Comparison of ENCODE assay signal across 1 cellular context in the genomic region with DNA sequence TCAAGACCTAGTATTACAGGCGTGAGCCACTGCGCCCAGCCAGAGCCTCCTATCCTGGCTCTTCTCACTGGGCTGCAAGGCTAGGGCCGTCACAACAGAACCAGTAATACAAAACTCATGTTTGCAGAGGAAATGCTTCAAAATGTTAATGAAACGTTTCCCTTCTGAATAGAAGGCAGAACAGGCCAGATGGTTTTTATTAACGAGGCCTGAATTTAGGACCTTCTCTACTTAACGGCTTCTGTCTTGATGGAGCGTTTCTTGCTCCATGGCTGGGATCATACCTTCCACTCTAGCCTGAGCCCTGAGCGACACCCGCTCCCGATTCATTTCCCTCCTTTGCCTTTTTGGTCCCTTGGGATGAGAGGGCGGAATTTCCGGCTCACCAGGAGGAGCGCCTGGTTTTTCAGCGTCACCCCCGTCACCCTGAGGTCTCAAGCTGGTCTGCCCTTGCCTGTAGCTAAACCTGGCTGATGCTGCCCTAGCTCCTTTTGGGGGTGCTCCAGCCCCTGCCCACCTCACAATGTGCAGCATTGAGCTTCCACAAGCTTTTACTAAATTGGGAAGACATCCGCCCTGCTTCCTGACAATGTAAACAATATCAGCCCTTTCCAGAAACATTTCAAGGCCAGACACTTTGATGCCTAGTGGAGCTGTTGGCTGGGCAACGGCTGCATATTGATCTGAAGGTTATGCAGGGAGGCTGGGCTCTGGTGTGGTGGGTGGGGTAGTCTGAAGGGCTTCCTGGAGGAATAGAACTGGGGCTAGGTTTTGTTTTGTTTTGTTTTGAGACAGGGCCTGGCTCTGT.
TF ChIP-seq lines count a peak whose summit lies in the region.

No MANE protein-coding gene starts in this region.

TF ChIP-seq in HepG2, 621 proteins besides CTCF, POLR2A, EP300 and RAD21 (continued from another document and continues in another):
- TF ChIP-seq, protein P1, sequence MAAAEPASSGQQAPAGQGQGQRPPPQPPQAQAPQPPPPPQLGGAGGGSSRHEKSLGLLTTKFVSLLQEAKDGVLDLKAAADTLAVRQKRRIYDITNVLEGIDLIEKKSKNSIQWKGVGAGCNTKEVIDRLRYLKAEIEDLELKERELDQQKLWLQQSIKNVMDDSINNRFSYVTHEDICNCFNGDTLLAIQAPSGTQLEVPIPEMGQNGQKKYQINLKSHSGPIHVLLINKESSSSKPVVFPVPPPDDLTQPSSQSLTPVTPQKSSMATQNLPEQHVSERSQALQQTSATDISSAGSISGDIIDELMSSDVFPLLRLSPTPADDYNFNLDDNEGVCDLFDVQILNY (CRISPR knock-in tag; conservative IDR thresholded peaks at IDR 0.05): no peak
- TF ChIP-seq ZNF3 (CRISPR knock-in tag; IDR thresholded peaks at IDR 0.05) (no peak), ZC3H13 (CRISPR knock-in tag; IDR thresholded peaks at IDR 0.05) (no peak), HIC2 (CRISPR knock-in tag; IDR thresholded peaks at IDR 0.05; ENCODE audit: low read depth) (no peak), SMAD3 (CRISPR knock-in tag; IDR thresholded peaks at IDR 0.05) (peak; percentile 47; the same call in 1 of the 2 replicates), ADNP (CRISPR knock-in tag; IDR thresholded peaks at IDR 0.05) (no peak), ZNF512 (CRISPR knock-in tag; IDR thresholded peaks at IDR 0.05) (no peak), ZNF589 (CRISPR knock-in tag; conservative IDR thresholded peaks at IDR 0.05) (no peak), ZNF777 (CRISPR knock-in tag; IDR thresholded peaks at IDR 0.05) (no peak), MBD4 (IDR thresholded peaks at IDR 0.05; ENCODE audit: borderline replicate concordance, low read length) (no peak), ETV5 (CRISPR knock-in tag; IDR thresholded peaks at IDR 0.05; ENCODE audit: borderline replicate concordance) (peak; percentile 98), ZNF75D (CRISPR knock-in tag; IDR thresholded peaks at IDR 0.05; ENCODE audit: borderline replicate concordance) (no peak), ZBTB3 (CRISPR knock-in tag; IDR thresholded peaks at IDR 0.05; ENCODE audit: borderline replicate concordance, low read depth) (peak; percentile 64; the same call in 1 of the 2 replicates), ZKSCAN1 (IDR thresholded peaks at IDR 0.05; ENCODE audit: low read length) (no peak), YEATS4 (CRISPR knock-in tag; IDR thresholded peaks at IDR 0.05; ENCODE audit: borderline replicate concordance) (0 out of 2 replicates have a peak, but pooled peaks have one; percentile 23), TEAD2 (CRISPR knock-in tag; IDR thresholded peaks at IDR 0.05) (no peak), KLF16 (CRISPR knock-in tag; IDR thresholded peaks at IDR 0.05) (no peak; a peak in 1 of 4 replicates), CEBPB (IDR thresholded peaks at IDR 0.05; ENCODE audit: borderline replicate concordance, low read depth, low read length) (no peak), ZNF720 (CRISPR knock-in tag; IDR thresholded peaks at IDR 0.05) (no peak), SALL2 (CRISPR knock-in tag; IDR thresholded peaks at IDR 0.05) (no peak; the same call in 1 of the 2 replicates), ZNF790 (CRISPR knock-in tag; IDR thresholded peaks at IDR 0.05; ENCODE audit: borderline replicate concordance) (no peak), ARID5B (CRISPR knock-in tag; IDR thresholded peaks at IDR 0.05) (peak; percentile 95), JUND (CRISPR knock-in tag; IDR thresholded peaks at IDR 0.05) (no peak), ZNF564 (CRISPR knock-in tag; IDR thresholded peaks at IDR 0.05) (no peak), KDM5A (IDR thresholded peaks at IDR 0.05; ENCODE audit: borderline replicate concordance, low read length) (no peak), ZNF576 (CRISPR knock-in tag; IDR thresholded peaks at IDR 0.05) (no peak), HCFC1 (IDR thresholded peaks at IDR 0.05; ENCODE audit: low read depth, low read length) (no peak), EHMT2 (IDR thresholded peaks at IDR 0.05; ENCODE audit: borderline replicate concordance, low read depth, low read length) (no peak), EEA1 (CRISPR knock-in tag; IDR thresholded peaks at IDR 0.05; ENCODE audit: borderline replicate concordance) (no peak), NCOA1 (CRISPR knock-in tag; IDR thresholded peaks at IDR 0.05) (no peak), NFE2L1 (CRISPR knock-in tag; IDR thresholded peaks at IDR 0.05; ENCODE audit: borderline replicate concordance) (no peak), SOX6 (IDR thresholded peaks at IDR 0.05) (no peak), SOX6 (CRISPR knock-in tag; IDR thresholded peaks at IDR 0.05) (peak; percentile 92), SIN3A (IDR thresholded peaks at IDR 0.05; ENCODE audit: borderline replicate concordance, low read depth, low read length) (0 out of 2 replicates have a peak, but pooled peaks have one; percentile 19), MAZ (IDR thresholded peaks at IDR 0.05; ENCODE audit: borderline replicate concordance, low read depth, low read length) (no peak), MAZ (CRISPR knock-in tag; IDR thresholded peaks at IDR 0.05; ENCODE audit: low read depth) (peak; percentile 68; the same call in 1 of the 2 replicates), ZBTB10 (CRISPR knock-in tag; IDR thresholded peaks at IDR 0.05; ENCODE audit: borderline replicate concordance) (peak; percentile 81; the same call in 1 of the 2 replicates), E2F1 (CRISPR knock-in tag; IDR thresholded peaks at IDR 0.05) (no peak), MBNL3 (CRISPR knock-in tag; conservative IDR thresholded peaks at IDR 0.05) (no peak), SAP130 (CRISPR knock-in tag; IDR thresholded peaks at IDR 0.05; ENCODE audit: low read depth) (peak; percentile 90), ZMYM2 (CRISPR knock-in tag; IDR thresholded peaks at IDR 0.05) (0 out of 2 replicates have a peak, but pooled peaks have one; percentile 31), RNF2 (conservative IDR thresholded peaks at IDR 0.05; ENCODE audit: low read depth) (no peak), TRIM24 (CRISPR knock-in tag; IDR thresholded peaks at IDR 0.05) (no peak), ZFP36L2 (CRISPR knock-in tag; IDR thresholded peaks at IDR 0.05) (no peak), ATRX (CRISPR knock-in tag; IDR thresholded peaks at IDR 0.05; ENCODE audit: borderline replicate concordance) (no peak), PHF21A (CRISPR knock-in tag; IDR thresholded peaks at IDR 0.05) (peak; percentile 86)
- TF ChIP-seq, protein P2, sequence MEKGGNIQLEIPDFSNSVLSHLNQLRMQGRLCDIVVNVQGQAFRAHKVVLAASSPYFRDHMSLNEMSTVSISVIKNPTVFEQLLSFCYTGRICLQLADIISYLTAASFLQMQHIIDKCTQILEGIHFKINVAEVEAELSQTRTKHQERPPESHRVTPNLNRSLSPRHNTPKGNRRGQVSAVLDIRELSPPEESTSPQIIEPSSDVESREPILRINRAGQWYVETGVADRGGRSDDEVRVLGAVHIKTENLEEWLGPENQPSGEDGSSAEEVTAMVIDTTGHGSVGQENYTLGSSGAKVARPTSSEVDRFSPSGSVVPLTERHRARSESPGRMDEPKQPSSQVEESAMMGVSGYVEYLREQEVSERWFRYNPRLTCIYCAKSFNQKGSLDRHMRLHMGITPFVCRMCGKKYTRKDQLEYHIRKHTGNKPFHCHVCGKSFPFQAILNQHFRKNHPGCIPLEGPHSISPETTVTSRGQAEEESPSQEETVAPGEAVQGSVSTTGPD (CRISPR knock-in tag; IDR thresholded peaks at IDR 0.05): no peak
- TF ChIP-seq, protein P3, sequence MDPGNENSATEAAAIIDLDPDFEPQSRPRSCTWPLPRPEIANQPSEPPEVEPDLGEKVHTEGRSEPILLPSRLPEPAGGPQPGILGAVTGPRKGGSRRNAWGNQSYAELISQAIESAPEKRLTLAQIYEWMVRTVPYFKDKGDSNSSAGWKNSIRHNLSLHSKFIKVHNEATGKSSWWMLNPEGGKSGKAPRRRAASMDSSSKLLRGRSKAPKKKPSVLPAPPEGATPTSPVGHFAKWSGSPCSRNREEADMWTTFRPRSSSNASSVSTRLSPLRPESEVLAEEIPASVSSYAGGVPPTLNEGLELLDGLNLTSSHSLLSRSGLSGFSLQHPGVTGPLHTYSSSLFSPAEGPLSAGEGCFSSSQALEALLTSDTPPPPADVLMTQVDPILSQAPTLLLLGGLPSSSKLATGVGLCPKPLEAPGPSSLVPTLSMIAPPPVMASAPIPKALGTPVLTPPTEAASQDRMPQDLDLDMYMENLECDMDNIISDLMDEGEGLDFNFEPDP (CRISPR knock-in tag; conservative IDR thresholded peaks at IDR 0.05): no peak
- TF ChIP-seq, protein P4, sequence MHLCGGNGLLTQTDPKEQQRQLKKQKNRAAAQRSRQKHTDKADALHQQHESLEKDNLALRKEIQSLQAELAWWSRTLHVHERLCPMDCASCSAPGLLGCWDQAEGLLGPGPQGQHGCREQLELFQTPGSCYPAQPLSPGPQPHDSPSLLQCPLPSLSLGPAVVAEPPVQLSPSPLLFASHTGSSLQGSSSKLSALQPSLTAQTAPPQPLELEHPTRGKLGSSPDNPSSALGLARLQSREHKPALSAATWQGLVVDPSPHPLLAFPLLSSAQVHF (CRISPR knock-in tag; IDR thresholded peaks at IDR 0.05): no peak
